Comparison of ENCODE assay signal across 7 cellular contexts in the genomic region with DNA sequence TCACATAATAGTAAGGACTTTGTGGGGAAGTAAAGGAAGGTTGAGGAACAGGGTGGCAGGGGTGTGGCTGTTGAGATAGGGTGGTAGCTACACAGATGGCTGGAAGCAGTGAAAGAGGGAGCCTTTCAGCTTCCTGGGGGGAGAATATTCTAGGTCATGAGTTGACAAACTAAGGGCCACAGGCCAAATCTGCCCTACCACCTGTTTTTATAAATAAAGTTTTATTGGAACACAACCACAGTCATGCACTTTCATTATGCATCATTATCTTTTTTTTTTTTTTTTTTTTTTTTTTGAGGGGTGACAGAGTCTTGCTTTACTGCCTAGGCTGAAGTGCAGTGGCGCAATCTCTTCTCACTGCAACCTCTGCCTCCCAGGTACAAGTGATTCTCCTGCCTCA.
"Had no signal": no experiment of that assay in that cellular context is flagged by ENCODE, and none has a peak within 500 bp of the region (broad histone marks: within the 10 kb centered on the region; RNA-seq: fewer than 3 reads in every experiment).

No MANE protein-coding gene starts in this region.

- FAIRE-seq: G401.6, GM12891, GM12892, GM18507, GM19239 had no signal

- DNase-seq: GDM1, GF-D8 had no signal
